ENCODE assay signal across 8 cellular contexts in genomic region chr4:110518889-110519490, GRCh38. TPM values are rescaled to one million over a fixed set of nuclear protein-coding genes. Genes with fewer than 3 reads are reported as not detected.
DNase-seq lines count a peak whose midpoint lies in the region; ATAC-seq, FAIRE-seq and TF ChIP-seq lines count a peak whose summit lies in the region.

No MANE protein-coding gene starts in this region.

- H3K4me1 Mint-ChIP-seq in activated naive CD4-positive, alpha-beta T cell treated with anti-CD3 and anti-CD28 coated beads, Interleukin-2, amount 10 ng/mL, durations not matched to agents 7 days and 5 days, result peaks cover 13% of the 10 kb centered on the region

- H3K36me3 Mint-ChIP-seq in activated naive CD4-positive, alpha-beta T cell treated with anti-CD3 and anti-CD28 coated beads, Interleukin-2, amount 10 ng/mL, durations not matched to agents 7 days and 5 days, result no peaks in the 10 kb centered on the region

- in situ Hi-C loops in KBM-7 (cut with MboI; ENCODE audit: low pct_unique_long_range_greater_than_20kb, low sequenced_read_pairs), result loop anchor here (25.0 kb wide), 1 partner anchor 182 kb away; no protein-coding TSS in a partner anchor

- H3K27ac Mint-ChIP-seq in activated naive CD4-positive, alpha-beta T cell treated with anti-CD3 and anti-CD28 coated beads, Interleukin-2, amount 10 ng/mL, durations not matched to agents 7 days and 5 days, result no peak overlapping the region

- intact Hi-C loops in kidney (cut with DNase I), result no loop called here

- H3K4me1 ChIP-seq in kidney (ENCODE audit: control insufficient read depth in 1 of 2, insufficient read depth in 1 of 2, low read depth in 1 of 2, low read length in 2 of 2), result no peaks in the 10 kb centered on the region

- CTCF ChIA-PET in activated naive CD4-positive, alpha-beta T cell treated with anti-CD3 and anti-CD28 coated beads, Interleukin-2, amount 10 ng/mL, durations not matched to agents 7 days and 5 days (lab: Charles Lee), result interaction anchor here (0.7 to 17.1 kb wide), 7 partner anchors 11 to 517 kb away, joined by 3 to 486 read pairs (median 3); no protein-coding TSS in a partner anchor

- H3K9me3 Mint-ChIP-seq in activated naive CD4-positive, alpha-beta T cell treated with anti-CD3 and anti-CD28 coated beads, Interleukin-2, amount 10 ng/mL, durations not matched to agents 7 days and 5 days, result no peaks in the 10 kb centered on the region

- FAIRE-seq in kidney (lab: Jason Lieb, UNC), result peak; percentile 80

- DNase-seq in NCI-H748 (lab: John Stamatoyannopoulos, UW; ENCODE audit: unreplicated experiment) (peak; percentile 12), NCI-H748 treated with DMSO at 0.1 percent for 48 hours (lab: John Stamatoyannopoulos, UW) (no peak), KBM-7 (peak; percentile 26), kidney (no peak), NCI-H1694 treated with DMSO at 0.1 percent for 48 hours (lab: John Stamatoyannopoulos, UW) (no peak), NCI-H2196 (lab: John Stamatoyannopoulos, UW; ENCODE audit: unreplicated experiment) (no peak)
- DNase-seq in activated naive CD4-positive, alpha-beta T cell treated with anti-CD3 and anti-CD28 coated beads, Interleukin-2, amount 10 ng/mL, durations not matched to agents 7 days and 5 days, result peak; percentile 26

- H3K9me3 ChIP-seq in kidney (ENCODE audit: control insufficient read depth in 1 of 2, low read length in 2 of 2), result no peaks in the 10 kb centered on the region

- H3K27ac ChIP-seq in kidney (ENCODE audit: low read depth in 2 of 2, low read length in 2 of 2), result no peak overlapping the region

- no peak overlapping the region for H3K9ac ChIP-seq in kidney (ENCODE audit: low read length in 2 of 2)

- H3K4me3 Mint-ChIP-seq in activated naive CD4-positive, alpha-beta T cell treated with anti-CD3 and anti-CD28 coated beads, Interleukin-2, amount 10 ng/mL, durations not matched to agents 7 days and 5 days, result no peak overlapping the region

- ATAC-seq in HG02588 (IDR thresholded peaks at IDR 0.05; ENCODE audit: unreplicated experiment), result no peak

- H3K27me3 Mint-ChIP-seq in activated naive CD4-positive, alpha-beta T cell treated with anti-CD3 and anti-CD28 coated beads, Interleukin-2, amount 10 ng/mL, durations not matched to agents 7 days and 5 days, result peaks cover 10% of the 10 kb centered on the region

- no peak overlapping the region for H3K4me3 ChIP-seq in kidney (ENCODE audit: low read length in 2 of 2)

- peak; percentile 68 for TF ChIP-seq CTCF in kidney (IDR thresholded peaks at IDR 0.05; ENCODE audit: borderline replicate concordance, extremely low read depth, insufficient read depth)

- H3K36me3 ChIP-seq in kidney (ENCODE audit: control insufficient read depth in 1 of 2, insufficient read depth in 2 of 2, low read length in 2 of 2), result peaks cover 4 to 28% of the 10 kb centered on the region in 2 donors

RNA-seq across cellular contexts. Expression of gene ENPEP, which starts 43.0 kb away (rescaled TPM):
- 39.9 TPM for total RNA-seq in kidney
- 83.2 TPM for polyA plus RNA-seq in kidney (ENCODE audit: insufficient read depth, low read depth, low replicate concordance)

Comparison
In these comparisons a context has a peak if more than half of its experiments do, and no peak if none do; other contexts are left out.
1. DNase-seq: peak in NCI-H748 (single experiment), KBM-7 (single experiment) and activated naive CD4-positive, alpha-beta T cell treated with anti-CD3 and anti-CD28 coated beads, Interleukin-2, amount 10 ng/mL, durations not matched to agents 7 days and 5 days (single experiment); none in NCI-H748 treated with DMSO at 0.1 percent for 48 hours (single experiment), kidney (single experiment), NCI-H1694 treated with DMSO at 0.1 percent for 48 hours (single experiment) and NCI-H2196 (single experiment).